ENCODE assay signal across 15 cellular contexts in genomic region chr10:43385412-43386004, GRCh38. TPM values are rescaled to one million over a fixed set of nuclear protein-coding genes. Genes with fewer than 3 reads are reported as not detected.
DNase-seq lines count a peak whose midpoint lies in the region; ATAC-seq, FAIRE-seq and TF ChIP-seq lines count a peak whose summit lies in the region.
"Had no signal": no experiment of that assay in that cellular context is flagged by ENCODE, and none has a peak within 500 bp of the region (broad histone marks: within the 10 kb centered on the region; RNA-seq: fewer than 3 reads in every experiment).

No MANE protein-coding gene starts in this region.

- POLR2A ChIA-PET in HepG2 (lab: Yijun Ruan, JAX) (interaction anchor here (1.0 to 3.3 kb wide), 3 partner anchors 8 to 22 kb away, joined by 3 to 22 read pairs (median 9); no protein-coding TSS in a partner anchor), HEK293 (lab: Yijun Ruan, JAX) (interaction anchor here (1.5 kb wide), 1 partner anchor 11 kb away, joined by 4 read pairs; no protein-coding TSS in a partner anchor)

- H3K36me3 Mint-ChIP-seq in activated naive CD8-positive, alpha-beta T cell treated with anti-CD3 and anti-CD28 coated beads for 36 hours, result peaks cover 39% of the 10 kb centered on the region
- peaks cover 71% of the 10 kb centered on the region for H3K36me3 Mint-ChIP-seq in stimulated activated effector memory CD8-positive, alpha-beta T cell treated with anti-CD3 and anti-CD28 coated beads, Interleukin-12 subunit alpha, Interleukin-12 subunit beta, amount 100 ng/mL, for 72 hours

- peaks cover 18 to 44% of the 10 kb centered on the region in 2 experiments for H3K36me3 ChIP-seq in HepG2 (replicated peaks in 1 of 2; ENCODE audit: control insufficient read depth in 1 of 2, insufficient read depth in 2 of 2, low read length in 2 of 2)
- H3K36me3 ChIP-seq in right lobe of liver, result peaks cover 22 to 51% (median 35%) of the 10 kb centered on the region in 4 donors
- peaks cover 24 to 56% of the 10 kb centered on the region in 2 experiments for H3K36me3 ChIP-seq in HEK293 (ENCODE audit: control insufficient read depth in 2 of 2, insufficient read depth in 1 of 2, low read length in 2 of 2)
- H3K36me3 ChIP-seq: SJCRH30 had no signal

- H3K79me2 ChIP-seq in HepG2 (ENCODE audit: insufficient read depth, low read length), result peaks cover 30% of the 10 kb centered on the region

- no peak for TF ChIP-seq CTCF in HepG2 (CRISPR knock-in tag; IDR thresholded peaks at IDR 0.05)
- TF ChIP-seq CTCF in right lobe of liver (IDR thresholded peaks at IDR 0.05), result no peak
- no peak for TF ChIP-seq CTCF in HEK293 (tag by site-specific recombination; IDR thresholded peaks at IDR 0.05)

- H2AFZ ChIP-seq in HepG2 (ENCODE audit: low read length), result no peak overlapping the region
- H2AFZ ChIP-seq: GM23248 had no signal

- no peak overlapping the region for H3K27ac ChIP-seq in HepG2 (ENCODE audit: extremely low read length, insufficient read depth, low read length)
- no peak overlapping the region for H3K27ac ChIP-seq in right lobe of liver
- no peak overlapping the region for H3K27ac ChIP-seq in HEK293 (ENCODE audit: extremely low read depth, low read depth, low read length)
- H3K27ac ChIP-seq: BLaER1 treated with 17β-estradiol and CSF1 and Interleukin-3, amounts not matched to agents 10 nM and 100 nM; GM23248; SJCRH30 had no signal

- 94% methylated on average over 5 of the region's 5 CpGs for WGBS in HepG2 (ENCODE audit: low lambda C conversion rate)
- 75% methylated on average over 5 of the region's 5 CpGs for WGBS in right lobe of liver (ENCODE audit: insufficient coverage, low coverage, low lambda C conversion rate, missing lambda C conversion rate)

- TF ChIP-seq EP300 in HepG2 (IDR thresholded peaks at IDR 0.05; ENCODE audit: low read depth in 2 of 2, low read length in 2 of 2) (no peak), HepG2 (CRISPR knock-in tag; IDR thresholded peaks at IDR 0.05; ENCODE audit: borderline replicate concordance) (no peak)

- intact Hi-C loops in HepG2 (cut with micrococcal nuclease; ENCODE audit: unreplicated experiment), result no loop called here
- intact Hi-C loops in right lobe of liver (cut with DNase I), result no loop called here

- H3K27ac Mint-ChIP-seq in activated naive CD8-positive, alpha-beta T cell treated with anti-CD3 and anti-CD28 coated beads for 36 hours, result peak overlapping the region; percentile 12
- H3K27ac Mint-ChIP-seq in stimulated activated effector memory CD8-positive, alpha-beta T cell treated with anti-CD3 and anti-CD28 coated beads, Interleukin-12 subunit alpha, Interleukin-12 subunit beta, amount 100 ng/mL, for 72 hours, result peak overlapping the region; percentile 23

- in situ Hi-C loops in HepG2 (cut with HindIII; ENCODE audit: extremely low pct_ligation_motif_present, low pct_unique_long_range_greater_than_20kb), result no loop called here

- H3K27me3 ChIP-seq in HepG2 (ENCODE audit: control insufficient read depth in 1 of 2, insufficient read depth in 2 of 2, low read length in 2 of 2), result no peaks in the 10 kb centered on the region
- H3K27me3 ChIP-seq in right lobe of liver, result no peaks in the 10 kb centered on the region
- H3K27me3 ChIP-seq: BLaER1 treated with 17β-estradiol and CSF1 and Interleukin-3, amounts not matched to agents 10 nM and 100 nM; SJCRH30 had no signal

- H3K9me3 ChIP-seq in HepG2 (ENCODE audit: low read length), result no peaks in the 10 kb centered on the region
- H3K9me3 ChIP-seq in right lobe of liver, result no peaks in the 10 kb centered on the region
- H3K9me3 ChIP-seq in HEK293 (ENCODE audit: control insufficient read depth, insufficient read depth, low read depth, low read length), result no peaks in the 10 kb centered on the region
- H3K9me3 ChIP-seq: BLaER1 treated with 17β-estradiol and CSF1 and Interleukin-3, amounts not matched to agents 10 nM and 100 nM; SJCRH30 had no signal

- no peaks in the 10 kb centered on the region for H3K27me3 Mint-ChIP-seq in activated naive CD8-positive, alpha-beta T cell treated with anti-CD3 and anti-CD28 coated beads for 36 hours

- no peaks in the 10 kb centered on the region for H3K9me3 Mint-ChIP-seq in activated naive CD8-positive, alpha-beta T cell treated with anti-CD3 and anti-CD28 coated beads for 36 hours
- no peaks in the 10 kb centered on the region for H3K9me3 Mint-ChIP-seq in stimulated activated effector memory CD8-positive, alpha-beta T cell treated with anti-CD3 and anti-CD28 coated beads, Interleukin-12 subunit alpha, Interleukin-12 subunit beta, amount 100 ng/mL, for 72 hours

- no peak overlapping the region for H3K4me3 ChIP-seq in HepG2 (replicated peaks in 1 of 3; ENCODE audit: insufficient read depth in 1 of 3, low read depth in 2 of 3, low read length in 3 of 3)
- no peak overlapping the region for H3K4me3 ChIP-seq in right lobe of liver
- H3K4me3 ChIP-seq in HEK293 (ENCODE audit: low read depth, low read length), result no peak overlapping the region
- H3K4me3 ChIP-seq: BLaER1 treated with 17β-estradiol and CSF1 and Interleukin-3, amounts not matched to agents 10 nM and 100 nM; GM23248; SJCRH30 had no signal

- TF ChIP-seq POLR2A in HepG2 (IDR thresholded peaks at IDR 0.05; ENCODE audit: insufficient read depth in 1 of 2, low read depth in 2 of 2, low read length in 2 of 2) (no peak), right lobe of liver (IDR thresholded peaks at IDR 0.05) (no peak)

- H3K4me1 Mint-ChIP-seq in activated naive CD8-positive, alpha-beta T cell treated with anti-CD3 and anti-CD28 coated beads for 36 hours, result peaks cover 31% of the 10 kb centered on the region
- peaks cover 41% of the 10 kb centered on the region for H3K4me1 Mint-ChIP-seq in stimulated activated effector memory CD8-positive, alpha-beta T cell treated with anti-CD3 and anti-CD28 coated beads, Interleukin-12 subunit alpha, Interleukin-12 subunit beta, amount 100 ng/mL, for 72 hours

- DNase-seq in HepG2 (ENCODE audit: low spot score) (no peak), right lobe of liver (no peak), NCI-H1105 (lab: John Stamatoyannopoulos, UW) (no peak), NOMO-1 treated with dmso at 0.1 percent for 144 hours (lab: John Stamatoyannopoulos, UW; ENCODE audit: unreplicated experiment) (no peak)
- DNase-seq in activated naive CD8-positive, alpha-beta T cell treated with anti-CD3 and anti-CD28 coated beads for 36 hours, result no peak
- no peak for DNase-seq in stimulated activated effector memory CD8-positive, alpha-beta T cell treated with anti-CD3 and anti-CD28 coated beads, Interleukin-12 subunit alpha, Interleukin-12 subunit beta, amount 100 ng/mL, for 72 hours (ENCODE audit: low spot score in 2 of 2)
- DNase-seq: DMS79, GM23248, NCI-H1930, NCI-H510A treated with DMSO at 0.1 percent for 48 hours, RPMI8226, SJCRH30 had no signal

- ATAC-seq in HepG2 (no peak), right lobe of liver (no peak), HG02870 (IDR thresholded peaks at IDR 0.05; ENCODE audit: unreplicated experiment) (no peak)
- no peak for ATAC-seq in stimulated activated effector memory CD8-positive, alpha-beta T cell treated with anti-CD3 and anti-CD28 coated beads, Interleukin-12 subunit alpha, Interleukin-12 subunit beta, amount 100 ng/mL, for 72 hours

- TF ChIP-seq RAD21 in HepG2 (CRISPR knock-in tag; IDR thresholded peaks at IDR 0.05), result no peak

- no peak overlapping the region for H3K4me3 Mint-ChIP-seq in activated naive CD8-positive, alpha-beta T cell treated with anti-CD3 and anti-CD28 coated beads for 36 hours
- no peak overlapping the region for H3K4me3 Mint-ChIP-seq in stimulated activated effector memory CD8-positive, alpha-beta T cell treated with anti-CD3 and anti-CD28 coated beads, Interleukin-12 subunit alpha, Interleukin-12 subunit beta, amount 100 ng/mL, for 72 hours

- H4K20me1 ChIP-seq in HepG2 (ENCODE audit: insufficient read depth, low read length), result peaks cover 53% of the 10 kb centered on the region

- no peak overlapping the region for H3K9ac ChIP-seq in HepG2 (ENCODE audit: insufficient read depth, low read depth, low read length)
- H3K9ac ChIP-seq: BLaER1 treated with 17β-estradiol and CSF1 and Interleukin-3, amounts not matched to agents 10 nM and 100 nM; GM23248 had no signal

- peaks cover 34% of the 10 kb centered on the region for H3K4me1 ChIP-seq in HepG2 (ENCODE audit: insufficient read depth, low read length)
- H3K4me1 ChIP-seq in right lobe of liver, result no peaks in the 10 kb centered on the region
- no peaks in the 10 kb centered on the region for H3K4me1 ChIP-seq in HEK293 (ENCODE audit: control insufficient read depth, insufficient read depth, low read length)
- H3K4me1 ChIP-seq: SJCRH30 had no signal

- BruUV-seq in HepG2 (replicated peaks; lab: Mats Ljungman, UMichigan), result no TSS peak

- no peak overlapping the region for H3K4me2 ChIP-seq in HepG2 (ENCODE audit: low read depth, low read length)
- H3K4me2 ChIP-seq: BLaER1 treated with 17β-estradiol and CSF1 and Interleukin-3, amounts not matched to agents 10 nM and 100 nM had no signal

- CTCF ChIA-PET in HepG2 (lab: Yijun Ruan, JAX; ENCODE audit: low intra/inter-chr PET ratio, low total read pairs), result no interaction called here
- CTCF ChIA-PET in HEK293 (lab: Yijun Ruan, JAX), result interaction anchor here (0.7 to 1.0 kb wide), 2 partner anchors 10 to 73 kb away, joined by 3 read pairs; no protein-coding TSS in a partner anchor

- FAIRE-seq in HepG2 (lab: Jason Lieb, UNC), result no peak

RNA-seq across cellular contexts. Expression of gene FXYD4, which starts 14.1 kb away (rescaled TPM):
- total RNA-seq in HepG2 (2016; rRNA removed; fragmentation: Illumina TruSeq; extraction: Trizol), result not detected in 2 replicates
- not detected in 2 replicates for total RNA-seq in HepG2 (2016; cell fraction: cytosol; rRNA removed; fragmentation: Illumina TruSeq; extraction: Trizol; ENCODE audit: low read depth)
- total RNA-seq in HepG2 (2016; cell fraction: insoluble cytoplasmic fraction; rRNA removed; fragmentation: Illumina TruSeq; extraction: Trizol), result not detected in 2 replicates
- total RNA-seq in HepG2 (2016; cell fraction: membrane; rRNA removed; fragmentation: Illumina TruSeq; extraction: Trizol), result not detected in 2 replicates
- total RNA-seq in HepG2 (2016; cell fraction: nucleus; rRNA removed; fragmentation: Illumina TruSeq; extraction: Trizol), result not detected in 2 replicates
- not detected in 2 replicates for polyA plus RNA-seq in HepG2 (2011; rRNA removed)
- not detected in 2 replicates for polyA plus RNA-seq in HepG2 (2011; cell fraction: cytosol; rRNA removed)
- polyA plus RNA-seq in HepG2 (2011; cell fraction: nucleus; rRNA removed), result not detected in 2 replicates
- not detected in 2 replicates for polyA plus RNA-seq in HepG2 (2012)
- not detected in 2 replicates for polyA plus RNA-seq in HepG2 (2016; cell fraction: cytosol; fragmentation: Illumina TruSeq; extraction: Trizol; ENCODE audit: low read depth)
- not detected in 2 replicates for polyA plus RNA-seq in HepG2 (2016; cell fraction: insoluble cytoplasmic fraction; fragmentation: Illumina TruSeq; extraction: Trizol; ENCODE audit: low read depth)
- not detected in 2 replicates for polyA plus RNA-seq in HepG2 (2016; cell fraction: membrane; fragmentation: Illumina TruSeq; extraction: Trizol; ENCODE audit: low read depth)
- not detected in 2 replicates for polyA plus RNA-seq in HepG2 (2016; cell fraction: nucleus; fragmentation: Illumina TruSeq; extraction: Trizol; ENCODE audit: insufficient read depth, low read depth)
- polyA minus RNA-seq in HepG2 (2011; rRNA and poly(A)+ RNA removed; ENCODE audit: low replicate concordance), result 0.21 TPM in 1 of 2 replicates, not detected in the other
- polyA minus RNA-seq in HepG2 (2011; cell fraction: cytosol; rRNA and poly(A)+ RNA removed), result not detected in 2 replicates
- not detected in 2 replicates for polyA minus RNA-seq in HepG2 (2011; cell fraction: nucleus; rRNA and poly(A)+ RNA removed)
- total RNA-seq in right lobe of liver, result not detected
- not detected for total RNA-seq in activated naive CD8-positive, alpha-beta T cell treated with anti-CD3 and anti-CD28 coated beads for 36 hours
- total RNA-seq: GM23248, SJCRH30 had no signal
- polyA plus RNA-seq: GM23248 had no signal

RNA-seq across cellular contexts. Expression of gene HNRNPF, which starts 23.5 kb away (rescaled TPM):
- 308 and 449 TPM in 2 replicates for total RNA-seq in HepG2 (2016; rRNA removed; fragmentation: Illumina TruSeq; extraction: Trizol)
- 44.9 and 49.9 TPM in 2 replicates for total RNA-seq in HepG2 (2016; cell fraction: cytosol; rRNA removed; fragmentation: Illumina TruSeq; extraction: Trizol; ENCODE audit: low read depth)
- total RNA-seq in HepG2 (2016; cell fraction: insoluble cytoplasmic fraction; rRNA removed; fragmentation: Illumina TruSeq; extraction: Trizol), result 322 and 435 TPM in 2 replicates
- total RNA-seq in HepG2 (2016; cell fraction: membrane; rRNA removed; fragmentation: Illumina TruSeq; extraction: Trizol), result 123 and 131 TPM in 2 replicates
- total RNA-seq in HepG2 (2016; cell fraction: nucleus; rRNA removed; fragmentation: Illumina TruSeq; extraction: Trizol), result 111 and 121 TPM in 2 replicates
- polyA plus RNA-seq in HepG2 (2011; rRNA removed), result 166 and 177 TPM in 2 replicates
- 147 and 166 TPM in 2 replicates for polyA plus RNA-seq in HepG2 (2011; cell fraction: cytosol; rRNA removed)
- 137 and 153 TPM in 2 replicates for polyA plus RNA-seq in HepG2 (2011; cell fraction: nucleus; rRNA removed)
- 134 and 169 TPM in 2 replicates for polyA plus RNA-seq in HepG2 (2012)
- 19.5 and 22.4 TPM in 2 replicates for polyA plus RNA-seq in HepG2 (2016; cell fraction: cytosol; fragmentation: Illumina TruSeq; extraction: Trizol; ENCODE audit: low read depth)
- polyA plus RNA-seq in HepG2 (2016; cell fraction: insoluble cytoplasmic fraction; fragmentation: Illumina TruSeq; extraction: Trizol; ENCODE audit: low read depth), result 388 and 410 TPM in 2 replicates
- polyA plus RNA-seq in HepG2 (2016; cell fraction: membrane; fragmentation: Illumina TruSeq; extraction: Trizol; ENCODE audit: low read depth), result 49.0 and 51.7 TPM in 2 replicates
- 178 and 179 TPM in 2 replicates for polyA plus RNA-seq in HepG2 (2016; cell fraction: nucleus; fragmentation: Illumina TruSeq; extraction: Trizol; ENCODE audit: insufficient read depth, low read depth)
- polyA minus RNA-seq in HepG2 (2011; rRNA and poly(A)+ RNA removed; ENCODE audit: low replicate concordance), result 271 and 284 TPM in 2 replicates
- polyA minus RNA-seq in HepG2 (2011; cell fraction: cytosol; rRNA and poly(A)+ RNA removed), result 121 and 128 TPM in 2 replicates
- 64.2 and 75.8 TPM in 2 replicates for polyA minus RNA-seq in HepG2 (2011; cell fraction: nucleus; rRNA and poly(A)+ RNA removed)
- total RNA-seq in right lobe of liver, result 100 to 1,000 TPM; 106 to 160 (median 121) TPM
- total RNA-seq in activated naive CD8-positive, alpha-beta T cell treated with anti-CD3 and anti-CD28 coated beads for 36 hours, result 100 to 1,000 TPM; 530 to 544 TPM

RNA-seq across cellular contexts. Expression of gene ZNF487, which starts 51.4 kb away (rescaled TPM):
- total RNA-seq in HepG2 (2016; rRNA removed; fragmentation: Illumina TruSeq; extraction: Trizol) (6.1 and 7.4 TPM in 2 replicates), right lobe of liver (1 to 10 TPM; 1.4 to 3.0 (median 1.8) TPM)
- 3.3 and 6.4 TPM in 2 replicates for total RNA-seq in HepG2 (2016; cell fraction: cytosol; rRNA removed; fragmentation: Illumina TruSeq; extraction: Trizol; ENCODE audit: low read depth)
- 6.3 and 8.8 TPM in 2 replicates for total RNA-seq in HepG2 (2016; cell fraction: insoluble cytoplasmic fraction; rRNA removed; fragmentation: Illumina TruSeq; extraction: Trizol)
- total RNA-seq in HepG2 (2016; cell fraction: membrane; rRNA removed; fragmentation: Illumina TruSeq; extraction: Trizol), result 5.5 and 7.7 TPM in 2 replicates
- 3.5 and 6.0 TPM in 2 replicates for total RNA-seq in HepG2 (2016; cell fraction: nucleus; rRNA removed; fragmentation: Illumina TruSeq; extraction: Trizol)
- polyA plus RNA-seq in HepG2 (2011; rRNA removed), result 6.6 and 8.8 TPM in 2 replicates
- polyA plus RNA-seq in HepG2 (2011; cell fraction: cytosol; rRNA removed), result 3.6 and 5.2 TPM in 2 replicates
- 1.8 and 13.7 TPM in 2 replicates for polyA plus RNA-seq in HepG2 (2011; cell fraction: nucleus; rRNA removed)
- polyA plus RNA-seq in HepG2 (2012), result 2.6 and 3.3 TPM in 2 replicates
- polyA plus RNA-seq in HepG2 (2016; cell fraction: cytosol; fragmentation: Illumina TruSeq; extraction: Trizol; ENCODE audit: low read depth), result 5.4 and 5.7 TPM in 2 replicates
- 5.9 and 7.2 TPM in 2 replicates for polyA plus RNA-seq in HepG2 (2016; cell fraction: insoluble cytoplasmic fraction; fragmentation: Illumina TruSeq; extraction: Trizol; ENCODE audit: low read depth)
- polyA plus RNA-seq in HepG2 (2016; cell fraction: membrane; fragmentation: Illumina TruSeq; extraction: Trizol; ENCODE audit: low read depth), result 6.0 and 8.7 TPM in 2 replicates
- 4.2 and 8.8 TPM in 2 replicates for polyA plus RNA-seq in HepG2 (2016; cell fraction: nucleus; fragmentation: Illumina TruSeq; extraction: Trizol; ENCODE audit: insufficient read depth, low read depth)
- polyA minus RNA-seq in HepG2 (2011; rRNA and poly(A)+ RNA removed; ENCODE audit: low replicate concordance), result 3.5 and 7.7 TPM in 2 replicates
- 1.1 and 1.7 TPM in 2 replicates for polyA minus RNA-seq in HepG2 (2011; cell fraction: cytosol; rRNA and poly(A)+ RNA removed)
- 4.8 and 6.7 TPM in 2 replicates for polyA minus RNA-seq in HepG2 (2011; cell fraction: nucleus; rRNA and poly(A)+ RNA removed)
- 1 to 10 TPM; 2.4 to 2.9 TPM for total RNA-seq in activated naive CD8-positive, alpha-beta T cell treated with anti-CD3 and anti-CD28 coated beads for 36 hours

Comparison
In these comparisons a context has a peak if more than half of its experiments do, and no peak if none do; other contexts are left out.
1. Of the 63 proteins assayed by ChIP-seq in both HepG2 and HEK293: peak only in HepG2: none; only in HEK293: ZBTB44; in both: none; in neither: 62.